In genomic region chr15:69009353-69009752, GRCh38 we compare ENCODE assay signal across 18 cellular contexts. TPM values are rescaled to one million over a fixed set of nuclear protein-coding genes. Genes with fewer than 3 reads are reported as not detected.
"Had no signal": no experiment of that assay in that cellular context is flagged by ENCODE, and none has a peak within 500 bp of the region (broad histone marks: within the 10 kb centered on the region; RNA-seq: fewer than 3 reads in every experiment).

No MANE protein-coding gene starts in this region.

- H3K9me3 ChIP-seq: pancreas had no signal

- ATAC-seq: activated naive CD4-positive, alpha-beta T cell treated with anti-CD3 and anti-CD28 coated beads, Interleukin-2, amount 50 U/mL, for 72 hours; esophagus mucosa; heart right ventricle; naive thymus-derived CD8-positive, alpha-beta T cell; pancreas; stimulated activated naive B cell treated with anti-CD40 and anti-IgM and Interleukin-4, amounts not matched to agents 10 μg/mL and 1 μg/mL and 100 μg/mL, for 72 hours had no signal

- H3K4me3 Mint-ChIP-seq: activated T-helper 1 cell treated with anti-CD3 and anti-CD28 coated beads, Interleukin-12 subunit alpha, Interleukin-12 subunit beta, Interleukin-2, Interleukin-4 antibody, amounts not matched to agents 30 ng/mL and 10 ng/mL and 1 ng/mL, durations not matched to agents 14 hours and 24 hours and 36 hours; naive thymus-derived CD8-positive, alpha-beta T cell; stimulated activated naive B cell treated with anti-CD40 and anti-IgM and Interleukin-4, amounts not matched to agents 10 μg/mL and 1 μg/mL and 100 μg/mL, for 72 hours had no signal

- H3K27ac Mint-ChIP-seq: activated naive CD4-positive, alpha-beta T cell treated with anti-CD3 and anti-CD28 coated beads, Interleukin-2, amount 50 U/mL, for 72 hours; activated T-helper 1 cell treated with anti-CD3 and anti-CD28 coated beads, Interleukin-12 subunit alpha, Interleukin-12 subunit beta, Interleukin-2, Interleukin-4 antibody, amounts not matched to agents 30 ng/mL and 10 ng/mL and 1 ng/mL, durations not matched to agents 14 hours and 24 hours and 36 hours; naive thymus-derived CD8-positive, alpha-beta T cell; stimulated activated naive B cell treated with anti-CD40 and anti-IgM and Interleukin-4, amounts not matched to agents 10 μg/mL and 1 μg/mL and 100 μg/mL, for 72 hours had no signal

- H3K4me3 ChIP-seq: heart right ventricle, pancreas, thoracic aorta, upper lobe of left lung had no signal

- H3K27me3 ChIP-seq: heart right ventricle, pancreas, upper lobe of left lung had no signal

- H3K27ac ChIP-seq: heart right ventricle, pancreas, thoracic aorta, upper lobe of left lung had no signal

- H3K36me3 ChIP-seq: heart right ventricle, pancreas, thoracic aorta, upper lobe of left lung had no signal

- H3K4me1 ChIP-seq: heart right ventricle, pancreas had no signal

- H3K4me1 Mint-ChIP-seq: naive thymus-derived CD8-positive, alpha-beta T cell; stimulated activated naive B cell treated with anti-CD40 and anti-IgM and Interleukin-4, amounts not matched to agents 10 μg/mL and 1 μg/mL and 100 μg/mL, for 72 hours had no signal

- DNase-seq: activated gamma-delta T cell treated with Interleukin-2 at 50 U/mL for 16 hours; activated T-cell treated with anti-CD3 and anti-CD28 coated beads for 4 hours; amniotic stem cell; effector CD4-positive, alpha-beta T cell; heart right ventricle; kidney glomerular epithelial cell; mesenchymal stem cell; naive thymus-derived CD8-positive, alpha-beta T cell; pancreas; retina; stimulated activated naive B cell treated with anti-CD40 and anti-IgM and Interleukin-4, amounts not matched to agents 10 μg/mL and 1 μg/mL and 100 μg/mL, for 72 hours; T-helper 9 cell; upper lobe of left lung had no signal

RNA-seq across cellular contexts. Expression of gene NOX5, which starts 5.1 kb away (rescaled TPM):
- total RNA-seq: activated CD8-positive, alpha-beta memory T cell treated with anti-CD3 and anti-CD28 coated beads for 36 hours had no signal
